ENCODE assay signal across 8 cellular contexts in the genomic region with DNA sequence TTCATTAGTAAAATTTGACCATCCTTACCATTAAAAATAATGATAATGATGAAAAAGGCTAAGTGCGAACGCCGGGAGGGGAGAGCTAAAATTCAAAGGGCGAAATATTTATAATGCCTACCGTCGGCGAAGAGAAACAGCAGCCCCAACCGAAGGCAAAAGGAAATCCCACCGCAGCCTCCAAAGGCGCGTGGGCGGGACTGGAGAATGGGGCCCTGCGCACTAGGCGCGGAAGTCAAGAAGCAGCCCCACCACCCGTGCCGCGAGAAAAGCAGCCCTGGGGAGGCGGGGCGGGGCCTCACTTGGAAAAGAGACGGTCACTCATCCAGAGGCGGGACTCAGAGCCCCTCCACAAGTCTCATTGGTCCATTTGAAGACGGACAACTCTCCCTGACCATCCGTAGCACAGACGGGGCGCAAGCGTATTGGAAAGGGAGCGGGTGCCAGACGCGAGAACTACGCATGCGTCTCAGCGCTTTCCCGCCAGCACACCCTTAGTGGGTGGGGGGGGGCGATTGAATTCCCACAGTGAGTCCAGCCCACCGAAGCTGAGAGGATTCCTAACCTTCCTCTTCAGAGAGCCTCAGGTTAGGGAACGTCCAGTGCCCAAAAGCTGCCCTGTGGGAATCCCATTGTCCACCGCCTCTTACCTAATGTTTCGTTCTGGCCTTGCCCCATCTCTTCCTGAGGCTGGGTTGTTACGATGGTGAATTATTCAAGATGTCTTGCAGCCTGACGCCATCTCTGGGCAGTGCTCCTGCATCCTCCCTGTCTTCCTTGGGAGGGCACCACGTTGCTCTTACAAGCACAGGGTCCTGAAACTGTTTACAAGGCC. TPM values are rescaled to one million over a fixed set of nuclear protein-coding genes. Genes with fewer than 3 reads are reported as not detected.
DNase-seq lines count a peak whose midpoint lies in the region; ATAC-seq and TF ChIP-seq lines count a peak whose summit lies in the region.

No MANE protein-coding gene starts in this region.

- peak overlapping the region; percentile 94 for H2AFZ ChIP-seq in fibroblast of lung (ENCODE audit: low read length)

- H3K36me3 Mint-ChIP-seq in activated T-helper 17 cell treated with anti-CD3 and anti-CD28 coated beads, Interleukin-2, amount 50 U/mL, for 72 hours (ENCODE audit: low read depth) = peaks cover 33% of the 10 kb centered on the region
- H3K36me3 Mint-ChIP-seq in natural killer cell = no peaks in the 10 kb centered on the region

- intact Hi-C loops in natural killer cell (cut with micrococcal nuclease) = loop anchor here (5.0 kb wide), 2 partner anchors 35 to 50 kb away; no protein-coding TSS in a partner anchor

- no peaks in the 10 kb centered on the region for H3K27me3 Mint-ChIP-seq in activated T-helper 17 cell treated with anti-CD3 and anti-CD28 coated beads, Interleukin-2, amount 50 U/mL, for 72 hours
- H3K27me3 Mint-ChIP-seq in natural killer cell (ENCODE audit: low read depth in 2 of 2) = no peaks in the 10 kb centered on the region

- peak; percentile 97 for ATAC-seq in activated T-helper 17 cell treated with anti-CD3 and anti-CD28 coated beads, Interleukin-2, amount 50 U/mL, for 72 hours (replicated peaks)
- peak; percentile 94 to 99 (median 95) for ATAC-seq in natural killer cell

- H3K4me2 ChIP-seq in fibroblast of lung (ENCODE audit: extremely low read depth, insufficient read depth, low read length) = peak overlapping the region; percentile 81

- peaks cover 18% of the 10 kb centered on the region for H3K4me1 ChIP-seq in fibroblast of lung (ENCODE audit: control insufficient read depth, extremely low read depth, insufficient read depth, low read length)

- H3K27ac Mint-ChIP-seq in activated T-helper 17 cell treated with anti-CD3 and anti-CD28 coated beads, Interleukin-2, amount 50 U/mL, for 72 hours = peak overlapping the region; percentile 90
- peak overlapping the region; percentile 85 to 96 for H3K27ac Mint-ChIP-seq in natural killer cell

- no peaks in the 10 kb centered on the region for H3K9me3 Mint-ChIP-seq in activated T-helper 17 cell treated with anti-CD3 and anti-CD28 coated beads, Interleukin-2, amount 50 U/mL, for 72 hours
- no peaks in the 10 kb centered on the region for H3K9me3 Mint-ChIP-seq in natural killer cell

- DNase-seq in EH (ENCODE audit: low read depth) (peak; percentile 99), GOT3 (lab: John Stamatoyannopoulos, UW) (peak; percentile 93), LHCN-M2 (ENCODE audit: low read depth) (peak; percentile 99), RPMI7951 (ENCODE audit: low read depth) (peak; percentile 98), fibroblast of lung (ENCODE audit: low read depth in 2 of 2) (peak; percentile 97 to 99), natural killer cell (peak; percentile 95)
- DNase-seq in stimulated activated naive CD4-positive, alpha-beta T cell (lab: John Stamatoyannopoulos, UW) = peak; percentile 92 to 99 (median 97)

- H3K4me3 ChIP-seq in fibroblast of lung (replicated peaks in 1 of 4; ENCODE audit: control extremely low read depth in 1 of 4, insufficient read depth in 1 of 4, low read depth in 3 of 4, low read length in 4 of 4) = peak overlapping the region; percentile 40 to 81 (median 63)

- peaks cover 6% of the 10 kb centered on the region for H3K4me1 Mint-ChIP-seq in activated T-helper 17 cell treated with anti-CD3 and anti-CD28 coated beads, Interleukin-2, amount 50 U/mL, for 72 hours
- H3K4me1 Mint-ChIP-seq in natural killer cell = peaks cover 12 to 17% of the 10 kb centered on the region in 2 donors

- no peaks in the 10 kb centered on the region for H3K27me3 ChIP-seq in fibroblast of lung (ENCODE audit: control insufficient read depth, insufficient read depth, low read length)

- H3K79me2 ChIP-seq in fibroblast of lung (ENCODE audit: control insufficient read depth, insufficient read depth, low read length) = peaks cover 11% of the 10 kb centered on the region

- no peaks in the 10 kb centered on the region for H3K9me3 ChIP-seq in fibroblast of lung (ENCODE audit: control insufficient read depth, insufficient read depth, low read depth, low read length)

- H3K9ac ChIP-seq in fibroblast of lung (ENCODE audit: insufficient read depth, low read length) = peak overlapping the region; percentile 67

- peak overlapping the region; percentile 99 for H3K4me3 Mint-ChIP-seq in activated T-helper 17 cell treated with anti-CD3 and anti-CD28 coated beads, Interleukin-2, amount 50 U/mL, for 72 hours
- peak overlapping the region; percentile 86 for H3K4me3 Mint-ChIP-seq in natural killer cell

- H3K27ac ChIP-seq in fibroblast of lung (ENCODE audit: insufficient read depth, low read length) = peak overlapping the region; percentile 93

- H4K20me1 ChIP-seq in fibroblast of lung (ENCODE audit: control insufficient read depth, extremely low read depth, insufficient read depth, low read length) = no peaks in the 10 kb centered on the region

- TF ChIP-seq CTCF in fibroblast of lung (conservative IDR thresholded peaks at IDR 0.05 in 1 of 2, IDR thresholded peaks at IDR 0.05 in 1 of 2; ENCODE audit: low read depth in 1 of 2, low read length in 2 of 2) = no peak
- no peak for TF ChIP-seq CTCF in natural killer cell (IDR thresholded peaks at IDR 0.05)

- no peaks in the 10 kb centered on the region for H3K36me3 ChIP-seq in fibroblast of lung (ENCODE audit: control insufficient read depth, insufficient read depth, low read length)

RNA-seq across cellular contexts. Expression of gene MTX1, which starts 19.0 kb away (rescaled TPM):
- total RNA-seq in LHCN-M2 (2014; rRNA removed) (47.6 and 49.1 TPM in 2 replicates), fibroblast of lung (36.7 and 46.6 TPM in 2 replicates), natural killer cell (10 to 100 TPM; 22.3 to 28.5 (median 27.9) TPM)
- 66.7 TPM for polyA plus RNA-seq in LHCN-M2 (2012)
- 88.3 and 97.7 TPM in 2 replicates for total RNA-seq in RPMI7951 (2014; rRNA removed; shearing (Covaris generic))
- total RNA-seq in activated T-helper 17 cell treated with anti-CD3 and anti-CD28 coated beads, Interleukin-2, amount 50 U/mL, for 72 hours = 10 to 100 TPM; 31.3 to 59.9 TPM
- 42.2 and 52.4 TPM in 2 replicates for polyA plus RNA-seq in fibroblast of lung
- 51.8 and 72.5 TPM in 2 replicates for polyA plus RNA-seq in fibroblast of lung (2012)
- polyA minus RNA-seq in fibroblast of lung (ENCODE audit: low replicate concordance) = 97.5 and 113 TPM in 2 replicates

RNA-seq across cellular contexts. Expression of gene THBS3, which starts 19.8 kb away (rescaled TPM):
- total RNA-seq in LHCN-M2 (2014; rRNA removed) (17.4 and 26.4 TPM in 2 replicates), fibroblast of lung (36.8 and 38.3 TPM in 2 replicates), natural killer cell (10 to 100 TPM; 16.2 to 19.4 (median 18.6) TPM)
- polyA plus RNA-seq in LHCN-M2 (2012) = 14.6 TPM
- 4.1 and 8.1 TPM in 2 replicates for total RNA-seq in RPMI7951 (2014; rRNA removed; shearing (Covaris generic))
- 10 to 100 TPM; 11.8 to 26.8 TPM for total RNA-seq in activated T-helper 17 cell treated with anti-CD3 and anti-CD28 coated beads, Interleukin-2, amount 50 U/mL, for 72 hours
- 30.0 and 39.6 TPM in 2 replicates for polyA plus RNA-seq in fibroblast of lung
- polyA plus RNA-seq in fibroblast of lung (2012) = 25.9 and 33.5 TPM in 2 replicates
- polyA minus RNA-seq in fibroblast of lung (ENCODE audit: low replicate concordance) = 31.4 and 41.7 TPM in 2 replicates

RNA-seq across cellular contexts. Expression of gene ENTREP3, which starts 27.8 kb away (rescaled TPM):
- total RNA-seq in LHCN-M2 (2014; rRNA removed) (7.8 and 15.6 TPM in 2 replicates), fibroblast of lung (5.4 and 12.9 TPM in 2 replicates), natural killer cell (1 to 10 TPM; 6.9 to 10.0 (median 8.9) TPM)
- 29.3 TPM for polyA plus RNA-seq in LHCN-M2 (2012)
- 3.2 and 4.2 TPM in 2 replicates for total RNA-seq in RPMI7951 (2014; rRNA removed; shearing (Covaris generic))
- 10 to 100 TPM; 20.7 to 32.1 TPM for total RNA-seq in activated T-helper 17 cell treated with anti-CD3 and anti-CD28 coated beads, Interleukin-2, amount 50 U/mL, for 72 hours
- 8.5 and 14.3 TPM in 2 replicates for polyA plus RNA-seq in fibroblast of lung
- polyA plus RNA-seq in fibroblast of lung (2012) = 35.4 and 52.2 TPM in 2 replicates
- 56.0 and 63.3 TPM in 2 replicates for polyA minus RNA-seq in fibroblast of lung (ENCODE audit: low replicate concordance)

RNA-seq across cellular contexts. Expression of gene SCAMP3, which starts 34.7 kb away (rescaled TPM):
- total RNA-seq in LHCN-M2 (2014; rRNA removed) = 83.7 and 101 TPM in 2 replicates
- polyA plus RNA-seq in LHCN-M2 (2012) = 119 TPM
- 69.0 and 73.9 TPM in 2 replicates for total RNA-seq in RPMI7951 (2014; rRNA removed; shearing (Covaris generic))
- 100 to 1,000 TPM in 1 of 2 donors, 10 to 100 TPM in 1; 84.0 to 123 TPM for total RNA-seq in activated T-helper 17 cell treated with anti-CD3 and anti-CD28 coated beads, Interleukin-2, amount 50 U/mL, for 72 hours
- total RNA-seq in fibroblast of lung = 25.2 and 33.2 TPM in 2 replicates
- polyA plus RNA-seq in fibroblast of lung = 106 and 151 TPM in 2 replicates
- 81.8 and 114 TPM in 2 replicates for polyA plus RNA-seq in fibroblast of lung (2012)
- 180 and 307 TPM in 2 replicates for polyA minus RNA-seq in fibroblast of lung (ENCODE audit: low replicate concordance)
- total RNA-seq in natural killer cell = 10 to 100 TPM; 59.7 to 72.1 (median 65.0) TPM

RNA-seq across cellular contexts. Expression of gene CLK2, which starts 45.8 kb away (rescaled TPM):
- total RNA-seq in LHCN-M2 (2014; rRNA removed) = 23.7 and 26.9 TPM in 2 replicates
- polyA plus RNA-seq in LHCN-M2 (2012) = 14.4 TPM
- 13.1 and 20.8 TPM in 2 replicates for total RNA-seq in RPMI7951 (2014; rRNA removed; shearing (Covaris generic))
- 100 to 1,000 TPM in 1 of 2 donors, 10 to 100 TPM in 1; 87.7 to 131 TPM for total RNA-seq in activated T-helper 17 cell treated with anti-CD3 and anti-CD28 coated beads, Interleukin-2, amount 50 U/mL, for 72 hours
- 21.3 and 26.8 TPM in 2 replicates for total RNA-seq in fibroblast of lung
- 34.0 and 40.9 TPM in 2 replicates for polyA plus RNA-seq in fibroblast of lung
- polyA plus RNA-seq in fibroblast of lung (2012) = 23.9 and 27.2 TPM in 2 replicates
- polyA minus RNA-seq in fibroblast of lung (ENCODE audit: low replicate concordance) = 47.5 and 75.3 TPM in 2 replicates
- 10 to 100 TPM; 70.4 to 97.5 (median 84.4) TPM for total RNA-seq in natural killer cell

Comparison
In these comparisons a context has a peak if more than half of its experiments do, and no peak if none do; other contexts are left out.
1. Peak in every context shown above with its lines: DNase-seq, ATAC-seq, H3K4me3 ChIP-seq and H3K27ac ChIP-seq.